12 cellular contexts compared by ENCODE assay signal in the genomic region with DNA sequence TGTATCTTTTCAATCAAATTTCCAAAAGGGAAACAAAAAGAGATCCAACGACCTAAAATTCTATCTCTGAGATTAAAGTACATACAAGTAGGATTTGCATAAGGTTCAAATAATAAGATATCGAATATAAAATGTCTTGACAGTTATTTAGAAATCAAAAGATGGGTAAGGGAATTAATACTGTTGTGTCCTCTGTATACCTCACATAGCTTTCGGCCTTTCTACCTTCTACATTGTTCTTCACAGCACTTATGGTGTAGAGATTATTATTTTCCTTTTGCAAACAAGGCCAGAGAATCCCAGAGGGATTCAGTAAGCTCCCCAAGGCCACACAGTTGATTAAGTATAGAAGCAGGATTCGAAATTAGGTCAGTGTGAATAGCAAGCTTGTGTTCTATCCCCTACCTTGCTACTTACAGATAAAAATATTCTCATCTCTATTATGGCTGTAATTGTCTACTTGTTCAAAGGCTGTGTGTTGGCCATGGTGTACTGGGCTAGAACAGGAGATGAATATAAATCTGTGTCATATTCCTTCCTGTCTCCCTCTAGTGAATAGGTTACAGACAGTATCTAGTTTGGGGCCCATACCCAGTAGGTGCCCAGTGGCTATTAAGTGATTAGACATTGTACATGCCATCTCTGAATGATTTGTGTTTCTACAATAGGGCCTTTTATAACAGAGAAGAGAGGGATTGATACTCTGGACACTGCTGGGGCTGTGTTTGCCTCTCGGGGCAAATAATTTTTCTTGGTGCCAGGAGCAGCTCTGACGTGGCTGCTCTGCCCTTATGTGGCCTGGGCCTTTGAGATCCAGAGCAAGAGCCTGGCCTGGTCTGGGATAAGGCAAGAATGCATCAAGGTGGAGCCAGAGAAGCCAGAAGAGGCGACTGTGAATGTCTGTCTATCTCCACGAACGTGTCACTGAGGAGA.
A peak's percentile ranks its signal among the peaks of the same experiment; 100 is the strongest.
DNase-seq lines count a peak whose midpoint lies in the region; ATAC-seq, FAIRE-seq and TF ChIP-seq lines count a peak whose summit lies in the region.
"Had no signal": no experiment of that assay in that cellular context is flagged by ENCODE, and none has a peak within 500 bp of the region (broad histone marks: within the 10 kb centered on the region; RNA-seq: fewer than 3 reads in every experiment).

No MANE protein-coding gene starts in this region.

- FAIRE-seq in D721Med (lab: Jason Lieb, UNC): no peak

- no peak for TF ChIP-seq POLR2A in gastroesophageal sphincter (IDR thresholded peaks at IDR 0.05)

- WGBS in gastroesophageal sphincter (ENCODE audit: low coverage in 1 of 2), 2 donors: 86 to 94% methylated on average over 6 to 8 of the region's 9 CpGs

- TF ChIP-seq CTCF in gastroesophageal sphincter (IDR thresholded peaks at IDR 0.05) (no peak), D721Med (IDR thresholded peaks at IDR 0.05; ENCODE audit: insufficient read depth, missing control alignments) (no peak)

- H3K9me3 ChIP-seq in gastroesophageal sphincter: no peaks in the 10 kb centered on the region
- H3K9me3 ChIP-seq: BE2C, HAP-1, prostate gland had no signal

- peaks cover 0 to 12% (median 7%) of the 10 kb centered on the region in 3 donors for H3K4me1 ChIP-seq in gastroesophageal sphincter
- H3K4me1 ChIP-seq: prostate gland had no signal

- H3K27me3 ChIP-seq in gastroesophageal sphincter: no peaks in the 10 kb centered on the region
- H3K27me3 ChIP-seq: BE2C had no signal

- no peaks in the 10 kb centered on the region for H3K36me3 ChIP-seq in gastroesophageal sphincter
- H3K36me3 ChIP-seq: BE2C, HAP-1, prostate gland had no signal

- DNase-seq in Ammon's horn (ENCODE audit: low spot score) (peak; percentile 53), anterior cingulate cortex (lab: John Stamatoyannopoulos, UW) (peak in 48 of 58 donors; percentile 0 to 74 (median 22)), pons (ENCODE audit: low spot score) (peak; percentile 92), D721Med (ENCODE audit: insufficient read length, low spot score) (no peak)
- no peak for DNase-seq in stimulated activated CD4-positive, alpha-beta T cell treated with anti-CD3 and anti-CD28 coated beads, Interleukin-1b, Interleukin-23, amount 100 ng/mL, for 48 hours
- DNase-seq: activated CD4-positive, alpha-beta T cell treated with anti-CD3 and anti-CD28 coated beads for 1 hour; BE2C had no signal

- TF ChIP-seq EP300 in gastroesophageal sphincter (IDR thresholded peaks at IDR 0.05): no peak

- H3K4me3 ChIP-seq in gastroesophageal sphincter: no peak overlapping the region
- H3K4me3 ChIP-seq: HAP-1, prostate gland had no signal

- peak overlapping the region; percentile 50 to 79 (median 72) for H3K27ac ChIP-seq in gastroesophageal sphincter
- H3K27ac ChIP-seq: prostate gland had no signal

- ATAC-seq in gastroesophageal sphincter (no peak), GM21360 (IDR thresholded peaks at IDR 0.05; ENCODE audit: unreplicated experiment) (no peak), GM18868 (IDR thresholded peaks at IDR 0.05; ENCODE audit: unreplicated experiment) (no peak)

Comparison
In these comparisons a context has a peak if more than half of its experiments do, and no peak if none do; other contexts are left out.
1. DNase-seq: peak in Ammon's horn (single experiment), anterior cingulate cortex (48 of 58) and pons (single experiment); none in D721Med (single experiment) and stimulated activated CD4-positive, alpha-beta T cell treated with anti-CD3 and anti-CD28 coated beads, Interleukin-1b, Interleukin-23, amount 100 ng/mL, for 48 hours (single experiment).